2 cellular contexts compared by ENCODE assay signal in genomic region chr17:78415821-78416301, GRCh38.
A peak's percentile ranks its signal among the peaks of the same experiment; 100 is the strongest.
TF ChIP-seq lines count a peak whose summit lies in the region.

No MANE protein-coding gene starts in this region.

TF ChIP-seq in liver, 16 proteins besides CTCF, POLR2A, EP300 and RAD21:
- TF ChIP-seq, protein P1, sequence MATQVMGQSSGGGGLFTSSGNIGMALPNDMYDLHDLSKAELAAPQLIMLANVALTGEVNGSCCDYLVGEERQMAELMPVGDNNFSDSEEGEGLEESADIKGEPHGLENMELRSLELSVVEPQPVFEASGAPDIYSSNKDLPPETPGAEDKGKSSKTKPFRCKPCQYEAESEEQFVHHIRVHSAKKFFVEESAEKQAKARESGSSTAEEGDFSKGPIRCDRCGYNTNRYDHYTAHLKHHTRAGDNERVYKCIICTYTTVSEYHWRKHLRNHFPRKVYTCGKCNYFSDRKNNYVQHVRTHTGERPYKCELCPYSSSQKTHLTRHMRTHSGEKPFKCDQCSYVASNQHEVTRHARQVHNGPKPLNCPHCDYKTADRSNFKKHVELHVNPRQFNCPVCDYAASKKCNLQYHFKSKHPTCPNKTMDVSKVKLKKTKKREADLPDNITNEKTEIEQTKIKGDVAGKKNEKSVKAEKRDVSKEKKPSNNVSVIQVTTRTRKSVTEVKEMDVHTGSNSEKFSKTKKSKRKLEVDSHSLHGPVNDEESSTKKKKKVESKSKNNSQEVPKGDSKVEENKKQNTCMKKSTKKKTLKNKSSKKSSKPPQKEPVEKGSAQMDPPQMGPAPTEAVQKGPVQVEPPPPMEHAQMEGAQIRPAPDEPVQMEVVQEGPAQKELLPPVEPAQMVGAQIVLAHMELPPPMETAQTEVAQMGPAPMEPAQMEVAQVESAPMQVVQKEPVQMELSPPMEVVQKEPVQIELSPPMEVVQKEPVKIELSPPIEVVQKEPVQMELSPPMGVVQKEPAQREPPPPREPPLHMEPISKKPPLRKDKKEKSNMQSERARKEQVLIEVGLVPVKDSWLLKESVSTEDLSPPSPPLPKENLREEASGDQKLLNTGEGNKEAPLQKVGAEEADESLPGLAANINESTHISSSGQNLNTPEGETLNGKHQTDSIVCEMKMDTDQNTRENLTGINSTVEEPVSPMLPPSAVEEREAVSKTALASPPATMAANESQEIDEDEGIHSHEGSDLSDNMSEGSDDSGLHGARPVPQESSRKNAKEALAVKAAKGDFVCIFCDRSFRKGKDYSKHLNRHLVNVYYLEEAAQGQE (IDR thresholded peaks at IDR 0.05): no peak
- TF ChIP-seq ZBTB33 (IDR thresholded peaks at IDR 0.05) (no peak), YY1 (IDR thresholded peaks at IDR 0.05) (no peak), SP1 (IDR thresholded peaks at IDR 0.05) (no peak), HNF4G (IDR thresholded peaks at IDR 0.05) (no peak), NR2F2 (IDR thresholded peaks at IDR 0.05) (peak; percentile 74), HNF4A (conservative IDR thresholded peaks at IDR 0.05) (no peak), TAF1 (conservative IDR thresholded peaks at IDR 0.05) (no peak)
- TF ChIP-seq, protein P2, sequence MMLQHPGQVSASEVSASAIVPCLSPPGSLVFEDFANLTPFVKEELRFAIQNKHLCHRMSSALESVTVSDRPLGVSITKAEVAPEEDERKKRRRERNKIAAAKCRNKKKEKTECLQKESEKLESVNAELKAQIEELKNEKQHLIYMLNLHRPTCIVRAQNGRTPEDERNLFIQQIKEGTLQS (IDR thresholded peaks at IDR 0.05): no peak

TF ChIP-seq in HepG2, 621 proteins besides CTCF, POLR2A, EP300 and RAD21 (continued from another document):
- no peak for TF ChIP-seq U2AF2 (IDR thresholded peaks at IDR 0.05; ENCODE audit: low read depth, low read length)
- TF ChIP-seq, protein P3, sequence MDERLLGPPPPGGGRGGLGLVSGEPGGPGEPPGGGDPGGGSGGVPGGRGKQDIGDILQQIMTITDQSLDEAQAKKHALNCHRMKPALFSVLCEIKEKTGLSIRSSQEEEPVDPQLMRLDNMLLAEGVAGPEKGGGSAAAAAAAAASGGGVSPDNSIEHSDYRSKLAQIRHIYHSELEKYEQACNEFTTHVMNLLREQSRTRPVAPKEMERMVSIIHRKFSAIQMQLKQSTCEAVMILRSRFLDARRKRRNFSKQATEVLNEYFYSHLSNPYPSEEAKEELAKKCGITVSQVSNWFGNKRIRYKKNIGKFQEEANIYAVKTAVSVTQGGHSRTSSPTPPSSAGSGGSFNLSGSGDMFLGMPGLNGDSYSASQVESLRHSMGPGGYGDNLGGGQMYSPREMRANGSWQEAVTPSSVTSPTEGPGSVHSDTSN (CRISPR knock-in tag; IDR thresholded peaks at IDR 0.05): no peak
